In genomic region chr1:1574721-1575537, GRCh38 we compare ENCODE assay signal across 8 cellular contexts. TPM values are rescaled to one million over a fixed set of nuclear protein-coding genes. Genes with fewer than 3 reads are reported as not detected.
A peak's percentile ranks its signal among the peaks of the same experiment; 100 is the strongest.
DNase-seq lines count a peak whose midpoint lies in the region; ATAC-seq and TF ChIP-seq lines count a peak whose summit lies in the region.

SSU72 (minus strand) TSS chr1:1574863; CDS start chr1:1574557, 306 bp downstream.

- H3K36me3 ChIP-seq in Peyer's patch, result peaks cover 0 to 7% (median 0%) of the 10 kb centered on the region in 3 donors

- peak within 1 kb of the TSS; percentile 92 to 99 (median 98) for H3K4me3 Mint-ChIP-seq in naive thymus-derived CD8-positive, alpha-beta T cell
- H3K4me3 Mint-ChIP-seq in stimulated activated naive B cell treated with anti-CD40 and anti-IgM and Interleukin-4, amounts not matched to agents 10 μg/mL and 1 μg/mL and 100 μg/mL, for 72 hours, result peak within 1 kb of the TSS; percentile 94 to 99

- ATAC-seq in GM21717 (IDR thresholded peaks at IDR 0.05; ENCODE audit: unreplicated experiment), result peak; percentile 77
- peak; percentile 77 to 83 for ATAC-seq in naive thymus-derived CD8-positive, alpha-beta T cell
- ATAC-seq in stimulated activated naive B cell treated with anti-CD40 and anti-IgM and Interleukin-4, amounts not matched to agents 10 μg/mL and 1 μg/mL and 100 μg/mL, for 72 hours (replicated peaks), result peak; percentile 91 to 95

- H3K4me1 Mint-ChIP-seq in naive thymus-derived CD8-positive, alpha-beta T cell, result peaks cover 17 to 44% (median 33%) of the 10 kb centered on the region in 4 donors
- H3K4me1 Mint-ChIP-seq in stimulated activated naive B cell treated with anti-CD40 and anti-IgM and Interleukin-4, amounts not matched to agents 10 μg/mL and 1 μg/mL and 100 μg/mL, for 72 hours, result peaks cover 11 to 38% of the 10 kb centered on the region in 2 donors

- H3K4me1 ChIP-seq in Peyer's patch, result peaks cover 0 to 41% (median 0%) of the 10 kb centered on the region in 4 donors

- no peaks in the 10 kb centered on the region for H3K9me3 Mint-ChIP-seq in naive thymus-derived CD8-positive, alpha-beta T cell
- no peaks in the 10 kb centered on the region for H3K9me3 Mint-ChIP-seq in stimulated activated naive B cell treated with anti-CD40 and anti-IgM and Interleukin-4, amounts not matched to agents 10 μg/mL and 1 μg/mL and 100 μg/mL, for 72 hours

- DNase-seq in DMS53 (lab: John Stamatoyannopoulos, UW), result peak; percentile 98
- peak; percentile 89 for DNase-seq in Jurkat, Clone E6-1 (ENCODE audit: low read depth, low spot score)
- DNase-seq in Peyer's patch, result peak; percentile 91 to 97 (median 95)
- peak; percentile 86 for DNase-seq in activated T-helper 1 cell treated with Interleukin-2 at 50 U/mL for 16 hours (ENCODE audit: low read depth)
- peak; percentile 92 for DNase-seq in fibroblast of gingiva (ENCODE audit: low read depth)
- DNase-seq in naive thymus-derived CD8-positive, alpha-beta T cell, result peak; percentile 85 to 96 (median 92)
- peak; percentile 85 for DNase-seq in stimulated activated naive B cell treated with anti-CD40 and anti-IgM and Interleukin-4, amounts not matched to agents 10 μg/mL and 1 μg/mL and 100 μg/mL, for 72 hours

- peaks cover 3 to 14% (median 5%) of the 10 kb centered on the region in 3 donors for H3K36me3 Mint-ChIP-seq in naive thymus-derived CD8-positive, alpha-beta T cell
- H3K36me3 Mint-ChIP-seq in stimulated activated naive B cell treated with anti-CD40 and anti-IgM and Interleukin-4, amounts not matched to agents 10 μg/mL and 1 μg/mL and 100 μg/mL, for 72 hours, result peaks cover 15 to 18% of the 10 kb centered on the region in 2 donors

- no peaks in the 10 kb centered on the region for H3K27me3 ChIP-seq in Peyer's patch

- TF ChIP-seq POLR2A in Peyer's patch (IDR thresholded peaks at IDR 0.05), result peak; percentile 95 to 96

- H3K4me3 ChIP-seq in Jurkat, Clone E6-1 (ENCODE audit: low read length), result peak within 1 kb of the TSS; percentile 97
- H3K4me3 ChIP-seq in Peyer's patch, result peak within 1 kb of the TSS; percentile 83 to 100 (median 98)

- H3K27me3 Mint-ChIP-seq in naive thymus-derived CD8-positive, alpha-beta T cell, result no peaks in the 10 kb centered on the region
- H3K27me3 Mint-ChIP-seq in stimulated activated naive B cell treated with anti-CD40 and anti-IgM and Interleukin-4, amounts not matched to agents 10 μg/mL and 1 μg/mL and 100 μg/mL, for 72 hours, result no peaks in the 10 kb centered on the region

- peak within 1 kb of the TSS; percentile 99 to 100 (median 100) for H3K27ac Mint-ChIP-seq in naive thymus-derived CD8-positive, alpha-beta T cell
- H3K27ac Mint-ChIP-seq in stimulated activated naive B cell treated with anti-CD40 and anti-IgM and Interleukin-4, amounts not matched to agents 10 μg/mL and 1 μg/mL and 100 μg/mL, for 72 hours, result peak within 1 kb of the TSS; percentile 100

- TF ChIP-seq CTCF in Peyer's patch (IDR thresholded peaks at IDR 0.05), result peak in 2 of 6 experiments; percentile 12 to 30

- H3K27ac ChIP-seq in Peyer's patch, result peak within 1 kb of the TSS; percentile 93 to 100 (median 98)

- H3K9me3 ChIP-seq in Peyer's patch, result no peaks in the 10 kb centered on the region

- POLR2A ChIA-PET in naive thymus-derived CD8-positive, alpha-beta T cell (lab: Charles Lee), result interaction anchor here (1.0 to 7.1 kb wide), 4 partner anchors 23 to 55 kb away, joined by 3 to 87 read pairs (median 4); partner anchors contain the start of gene MIB2

RNA-seq across cellular contexts. Expression of gene SSU72, which starts in this region (rescaled TPM):
- polyA plus RNA-seq in Jurkat, Clone E6-1 (2012; ENCODE audit: insufficient read depth, insufficient read length), result 67.7 TPM
- 100 to 1,000 TPM; 146 to 182 (median 163) TPM for total RNA-seq in Peyer's patch
- 100 to 1,000 TPM; 158 to 162 TPM for total RNA-seq in naive thymus-derived CD8-positive, alpha-beta T cell
- 100 to 1,000 TPM; 219 to 290 (median 248) TPM for polyA plus RNA-seq in naive thymus-derived CD8-positive, alpha-beta T cell

Comparison
In these comparisons a context has a peak if more than half of its experiments do, and no peak if none do; other contexts are left out.
1. Peak in every context shown above with its lines: DNase-seq, ATAC-seq, H3K4me3 ChIP-seq and H3K27ac ChIP-seq.